In the genomic region with DNA sequence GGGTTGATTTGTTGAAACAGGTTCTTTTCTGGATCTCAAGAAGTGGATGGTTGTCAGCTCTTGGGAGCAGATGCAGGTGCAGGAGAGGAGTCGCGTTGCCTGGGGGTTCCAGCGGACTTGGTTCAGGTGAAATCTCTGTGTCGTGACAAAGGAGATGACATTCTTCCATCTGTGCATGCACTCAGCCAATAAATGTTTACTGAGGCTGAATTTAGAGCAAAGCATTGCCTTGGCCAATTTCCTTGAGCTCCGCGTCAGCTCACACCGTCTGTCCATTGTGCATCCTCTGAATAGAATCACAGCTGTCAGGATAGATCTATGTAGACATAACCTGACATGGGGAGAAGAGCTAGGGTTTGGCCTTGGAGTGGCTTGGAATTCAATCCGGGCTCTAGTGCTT, we compare ENCODE assay signal across 27 cellular contexts.
"Had no signal": no experiment of that assay in that cellular context is flagged by ENCODE, and none has a peak within 500 bp of the region (broad histone marks: within the 10 kb centered on the region; RNA-seq: fewer than 3 reads in every experiment).

No MANE protein-coding gene starts in this region.

- H3K27ac ChIP-seq: adrenal gland, body of pancreas, cardiac muscle cell, gastrocnemius medialis, parathyroid adenoma, psoas muscle, right atrium auricular region, stomach, thyroid gland had no signal

- H3K9me3 Mint-ChIP-seq: activated naive CD4-positive, alpha-beta T cell treated with anti-CD3 and anti-CD28 coated beads for 36 hours; activated naive CD8-positive, alpha-beta T cell treated with anti-CD3 and anti-CD28 coated beads for 36 hours; activated T-cell treated with anti-CD3 and anti-CD28 coated beads, Interleukin-2, amount 50 U/mL, for 72 hours; effector memory CD8-positive, alpha-beta T cell; stimulated activated naive B cell treated with anti-CD40 and anti-IgM and Interleukin-4, amounts not matched to agents 10 μg/mL and 1 μg/mL and 100 μg/mL, for 72 hours; T-cell had no signal

- H2AFZ ChIP-seq: parathyroid adenoma had no signal

- H3K27me3 ChIP-seq: adrenal gland, body of pancreas, cardiac muscle cell, right atrium auricular region, thyroid gland had no signal

- H3K79me2 ChIP-seq: parathyroid adenoma had no signal

- H3K9me3 ChIP-seq: adrenal gland, body of pancreas, gastrocnemius medialis, psoas muscle, right atrium auricular region, thyroid gland had no signal

- H3K4me1 Mint-ChIP-seq: activated CD4-positive, alpha-beta T cell treated with anti-CD3 and anti-CD28 coated beads for 36 hours; activated naive CD8-positive, alpha-beta T cell treated with anti-CD3 and anti-CD28 coated beads for 36 hours; stimulated activated naive B cell treated with anti-CD40 and anti-IgM and Interleukin-4, amounts not matched to agents 10 μg/mL and 1 μg/mL and 100 μg/mL, for 72 hours; T-cell had no signal

- H3K4me3 Mint-ChIP-seq: activated CD4-positive, alpha-beta T cell treated with anti-CD3 and anti-CD28 coated beads for 36 hours; activated naive CD4-positive, alpha-beta T cell treated with anti-CD3 and anti-CD28 coated beads for 36 hours; activated naive CD8-positive, alpha-beta T cell treated with anti-CD3 and anti-CD28 coated beads for 36 hours; activated T-cell treated with anti-CD3 and anti-CD28 coated beads, Interleukin-2, amount 50 U/mL, for 72 hours; effector memory CD8-positive, alpha-beta T cell; stimulated activated naive B cell treated with anti-CD40 and anti-IgM and Interleukin-4, amounts not matched to agents 10 μg/mL and 1 μg/mL and 100 μg/mL, for 72 hours; T-cell had no signal

- H3K27ac Mint-ChIP-seq: activated CD4-positive, alpha-beta T cell treated with anti-CD3 and anti-CD28 coated beads for 36 hours; activated naive CD4-positive, alpha-beta T cell treated with anti-CD3 and anti-CD28 coated beads for 36 hours; activated naive CD8-positive, alpha-beta T cell treated with anti-CD3 and anti-CD28 coated beads for 36 hours; activated T-cell treated with anti-CD3 and anti-CD28 coated beads, Interleukin-2, amount 50 U/mL, for 72 hours; effector memory CD8-positive, alpha-beta T cell; stimulated activated naive B cell treated with anti-CD40 and anti-IgM and Interleukin-4, amounts not matched to agents 10 μg/mL and 1 μg/mL and 100 μg/mL, for 72 hours; T-cell had no signal

- H3K36me3 Mint-ChIP-seq: activated naive CD8-positive, alpha-beta T cell treated with anti-CD3 and anti-CD28 coated beads for 36 hours; stimulated activated naive B cell treated with anti-CD40 and anti-IgM and Interleukin-4, amounts not matched to agents 10 μg/mL and 1 μg/mL and 100 μg/mL, for 72 hours; T-cell had no signal

- DNase-seq: activated CD4-positive, alpha-beta T cell treated with anti-CD3 and anti-CD28 coated beads for 36 hours; activated CD4-positive, alpha-beta T cell treated with anti-CD3 and anti-CD28 coated beads, Interleukin-2, amount 50 U/mL, for 4 hours; activated CD4-positive, CD25-positive, alpha-beta regulatory T cell; activated naive CD4-positive, alpha-beta T cell treated with anti-CD3 and anti-CD28 coated beads for 36 hours; activated naive CD8-positive, alpha-beta T cell treated with anti-CD3 and anti-CD28 coated beads for 36 hours; activated T-cell treated with anti-CD3 and anti-CD28 coated beads for 4 hours; activated T-cell treated with anti-CD3 and anti-CD28 coated beads, Interleukin-2, amount 50 U/mL, for 72 hours; adrenal gland; aorta; body of pancreas; cortex of kidney; effector memory CD8-positive, alpha-beta T cell; erythroblast; gastrocnemius medialis; glutamatergic neuron; left cardiac atrium; left ventricle myocardium superior; psoas muscle; stimulated activated CD4-positive, alpha-beta T cell treated with anti-CD3 and anti-CD28 coated beads, Interleukin-15, amount 100 ng/mL, for 24 hours; stimulated activated CD4-positive, alpha-beta T cell treated with anti-CD3 and anti-CD28 coated beads, Interleukin-2, amount 100 ng/mL, for 24 hours; stimulated activated naive B cell treated with anti-CD40 and anti-IgM and Interleukin-4, amounts not matched to agents 10 μg/mL and 1 μg/mL and 100 μg/mL, for 72 hours; stomach; T-cell; thyroid gland had no signal

- H3K4me3 ChIP-seq: adrenal gland, body of pancreas, cardiac muscle cell, gastrocnemius medialis, psoas muscle, right atrium auricular region, stomach, thyroid gland had no signal

- H3K9ac ChIP-seq: parathyroid adenoma had no signal

- H3K4me1 ChIP-seq: adrenal gland, body of pancreas, gastrocnemius medialis, parathyroid adenoma, psoas muscle, right atrium auricular region, stomach, thyroid gland had no signal

- H3K27me3 Mint-ChIP-seq: activated naive CD8-positive, alpha-beta T cell treated with anti-CD3 and anti-CD28 coated beads for 36 hours; effector memory CD8-positive, alpha-beta T cell; stimulated activated naive B cell treated with anti-CD40 and anti-IgM and Interleukin-4, amounts not matched to agents 10 μg/mL and 1 μg/mL and 100 μg/mL, for 72 hours; T-cell had no signal

- ATAC-seq: activated CD4-positive, alpha-beta T cell treated with anti-CD3 and anti-CD28 coated beads for 36 hours; activated T-cell treated with anti-CD3 and anti-CD28 coated beads, Interleukin-2, amount 50 U/mL, for 72 hours; body of pancreas; effector memory CD8-positive, alpha-beta T cell; gastrocnemius medialis; left cardiac atrium; left ventricle myocardium superior; psoas muscle; stimulated activated naive B cell treated with anti-CD40 and anti-IgM and Interleukin-4, amounts not matched to agents 10 μg/mL and 1 μg/mL and 100 μg/mL, for 72 hours; T-cell had no signal

- H3K36me3 ChIP-seq: adrenal gland, cardiac muscle cell, gastrocnemius medialis, right atrium auricular region, stomach, thyroid gland had no signal
